8 cellular contexts compared by ENCODE assay signal in the genomic region with DNA sequence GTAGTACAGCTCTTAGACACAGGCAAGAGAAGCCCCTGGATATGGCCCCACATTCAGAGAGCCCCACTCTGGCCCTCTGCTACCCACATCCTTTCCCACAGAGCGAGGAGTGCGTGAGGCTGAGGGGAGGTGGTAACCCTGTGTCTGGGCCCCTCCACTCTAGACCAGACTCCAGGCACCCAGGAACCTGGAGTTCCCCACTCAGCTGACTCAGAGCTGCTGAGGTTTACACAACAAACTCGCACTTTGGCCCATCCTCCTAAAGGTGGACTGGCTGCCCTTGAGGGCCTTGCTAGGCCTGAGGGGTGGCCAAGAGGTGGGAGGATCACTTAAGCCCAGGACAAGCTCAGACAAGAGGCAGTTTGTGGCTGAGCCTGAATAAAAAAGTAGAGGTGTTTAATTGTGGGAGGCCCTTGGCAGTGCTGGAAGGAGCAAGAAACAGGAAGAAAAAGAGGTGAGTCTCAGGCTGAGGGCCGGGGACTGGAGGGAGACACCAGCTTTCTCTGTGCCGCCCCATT. TPM values are rescaled to one million over a fixed set of nuclear protein-coding genes. Genes with fewer than 3 reads are reported as not detected.
DNase-seq lines count a peak whose midpoint lies in the region; ATAC-seq and TF ChIP-seq lines count a peak whose summit lies in the region.

No MANE protein-coding gene starts in this region.

- peaks cover 38% of the 10 kb centered on the region for H3K4me1 Mint-ChIP-seq in CD4-positive, alpha-beta T cell (ENCODE audit: low read depth)

- no peak overlapping the region for H3K4me3 Mint-ChIP-seq in CD4-positive, alpha-beta T cell

- peak in 2 of 10 experiments; percentile 16 to 21 for DNase-seq in CD4-positive, alpha-beta T cell
- DNase-seq in activated naive CD4-positive, alpha-beta T cell treated with anti-CD3 and anti-CD28 coated beads, Interleukin-2, amount 50 U/mL, for 16 hours = peak; percentile 40
- DNase-seq in NCI-H345 treated with DMSO at 0.1 percent for 48 hours (lab: John Stamatoyannopoulos, UW; ENCODE audit: unreplicated experiment) (no peak), KG1 (lab: John Stamatoyannopoulos, UW) (no peak), left ventricle myocardium inferior (no peak)

- no peak overlapping the region for H3K27ac ChIP-seq in CD4-positive, alpha-beta T cell (ENCODE audit: low read depth, low read length)
- H3K27ac ChIP-seq in skin epidermis (peak overlapping the region in 17 of 21 experiments; percentile 1 to 83 (median 50)), left ventricle myocardium inferior (replicated peaks) (no peak overlapping the region)

- peak overlapping the region; percentile 64 for H3K27ac Mint-ChIP-seq in CD4-positive, alpha-beta T cell

- H3K4me3 ChIP-seq in skin epidermis (no peak overlapping the region), left ventricle myocardium inferior (no peak overlapping the region)

- CTCF ChIA-PET in CD4-positive, alpha-beta T cell (lab: Charles Lee) = no interaction called here

- no peaks in the 10 kb centered on the region for H3K27me3 ChIP-seq in CD4-positive, alpha-beta T cell (ENCODE audit: control insufficient read depth, insufficient read depth, low read length)
- no peaks in the 10 kb centered on the region for H3K27me3 ChIP-seq in left ventricle myocardium inferior (ENCODE audit: low read depth)

- H3K36me3 ChIP-seq in left ventricle myocardium inferior = no peaks in the 10 kb centered on the region

- peaks cover 12% of the 10 kb centered on the region for H3K4me1 ChIP-seq in left ventricle myocardium inferior

- H3K27me3 Mint-ChIP-seq in CD4-positive, alpha-beta T cell = no peaks in the 10 kb centered on the region

- peak; percentile 82 for ATAC-seq in CD4-positive, alpha-beta T cell (ENCODE audit: poor library complexity)
- peak; percentile 89 for ATAC-seq in GM19372 (IDR thresholded peaks at IDR 0.05; ENCODE audit: low read depth, unreplicated experiment)
- ATAC-seq in HG03442 (IDR thresholded peaks at IDR 0.05; ENCODE audit: unreplicated experiment) = peak; percentile 91

- POLR2A ChIA-PET in CD4-positive, alpha-beta T cell (lab: Charles Lee) = no interaction called here

- no peak for TF ChIP-seq CTCF in CD4-positive, alpha-beta T cell (IDR thresholded peaks at IDR 0.05)
- no peak for TF ChIP-seq CTCF in left ventricle myocardium inferior (IDR thresholded peaks at IDR 0.05; ENCODE audit: borderline replicate concordance)

- peaks cover 53% of the 10 kb centered on the region for H3K36me3 Mint-ChIP-seq in CD4-positive, alpha-beta T cell (ENCODE audit: low read depth)

- intact Hi-C loops in CD4-positive, alpha-beta T cell (cut with DNase I, micrococcal nuclease) = no loop called here
- intact Hi-C loops in left ventricle myocardium inferior (cut with micrococcal nuclease) = loop anchor here (5.0 kb wide), 1 partner anchor 38 kb away; no protein-coding TSS in a partner anchor

- H3K9me3 ChIP-seq in CD4-positive, alpha-beta T cell (ENCODE audit: control insufficient read depth, low read length) = no peaks in the 10 kb centered on the region
- no peaks in the 10 kb centered on the region for H3K9me3 ChIP-seq in left ventricle myocardium inferior (replicated peaks)

- no peaks in the 10 kb centered on the region for H3K9me3 Mint-ChIP-seq in CD4-positive, alpha-beta T cell

RNA-seq across cellular contexts. Expression of a gene that starts 10.7 kb away (rescaled TPM):
- total RNA-seq in CD4-positive, alpha-beta T cell = 10 to 100 TPM; 16.2 to 18.1 TPM
- total RNA-seq in left ventricle myocardium inferior = 4.8 TPM

RNA-seq across cellular contexts. Expression of a gene that starts 21.8 kb away (rescaled TPM):
- total RNA-seq in CD4-positive, alpha-beta T cell = 1 to 10 TPM; 4.9 to 5.1 TPM
- 7.2 TPM for total RNA-seq in left ventricle myocardium inferior

RNA-seq across cellular contexts. Expression of a gene that starts 44.0 kb away (rescaled TPM):
- total RNA-seq in CD4-positive, alpha-beta T cell = 10 to 100 TPM; 53.8 to 54.1 TPM
- 22.1 TPM for total RNA-seq in left ventricle myocardium inferior

Comparison
In these comparisons a context has a peak if more than half of its experiments do, and no peak if none do; other contexts are left out.
1. H3K27ac ChIP-seq: peak in skin epidermis (17 of 21); none in CD4-positive, alpha-beta T cell (single experiment) and left ventricle myocardium inferior (single experiment).
2. Peak in every context shown above with its lines, with median percentiles within 50 percentile points of each other: ATAC-seq.